8 cellular contexts compared by ENCODE assay signal in genomic region chr15:62068071-62068786, GRCh38. TPM values are rescaled to one million over a fixed set of nuclear protein-coding genes. Genes with fewer than 3 reads are reported as not detected.
A peak's percentile ranks its signal among the peaks of the same experiment; 100 is the strongest.
DNase-seq lines count a peak whose midpoint lies in the region; ATAC-seq and TF ChIP-seq lines count a peak whose summit lies in the region.

No MANE protein-coding gene starts in this region.

- peak; percentile 28 for DNase-seq in A673 (ENCODE audit: low spot score)
- peak; percentile 51 for DNase-seq in activated naive CD8-positive, alpha-beta T cell treated with anti-CD3 and anti-CD28 coated beads, Interleukin-2, amount 10 ng/mL, durations not matched to agents 7 days and 5 days
- peak; percentile 17 for DNase-seq in hepatic stellate cell (ENCODE audit: low spot score)
- peak; percentile 63 for DNase-seq in retina
- DNase-seq in MV-4-11 (lab: John Stamatoyannopoulos, UW) = no peak

- H3K9ac ChIP-seq in OCI-LY1 (ENCODE audit: low read length) = no peak overlapping the region; the same call in 1 of the 2 replicates

- H3K9me2 ChIP-seq in OCI-LY1 (ENCODE audit: low read depth, low read length) = no peaks in the 10 kb centered on the region

- peak; percentile 43 for ATAC-seq in GM18498 (IDR thresholded peaks at IDR 0.05; ENCODE audit: unreplicated experiment)
- peak; percentile 30 for ATAC-seq in activated naive CD8-positive, alpha-beta T cell treated with anti-CD3 and anti-CD28 coated beads, Interleukin-2, amount 10 ng/mL, durations not matched to agents 7 days and 5 days (ENCODE audit: low read depth)
- ATAC-seq in HG03469 (IDR thresholded peaks at IDR 0.05; ENCODE audit: unreplicated experiment) = no peak

- H3K27me3 ChIP-seq in A673 (replicated peaks; ENCODE audit: insufficient read depth, low read depth, low read length, poor library complexity) = peaks cover 5% of the 10 kb centered on the region
- no peaks in the 10 kb centered on the region for H3K27me3 ChIP-seq in OCI-LY1 (ENCODE audit: insufficient read depth, low read length)

- POLR2A ChIA-PET in A673 (lab: Charles Lee; ENCODE audit: low non-redundant PET) = no interaction called here
- POLR2A ChIA-PET in activated naive CD8-positive, alpha-beta T cell treated with anti-CD3 and anti-CD28 coated beads, Interleukin-2, amount 10 ng/mL, durations not matched to agents 7 days and 5 days (lab: Charles Lee) = no interaction called here

- intact Hi-C loops in A673 (cut with micrococcal nuclease; ENCODE audit: unreplicated experiment) = loop anchor here (5.0 to 10.0 kb wide), 2 partner anchors 184 to 237 kb away; no protein-coding TSS in a partner anchor

- no peak overlapping the region for H2AFZ ChIP-seq in OCI-LY1 (ENCODE audit: low read length)

- peaks cover 15% of the 10 kb centered on the region for H3K4me1 Mint-ChIP-seq in activated naive CD8-positive, alpha-beta T cell treated with anti-CD3 and anti-CD28 coated beads, Interleukin-2, amount 10 ng/mL, durations not matched to agents 7 days and 5 days

- H3K27ac Mint-ChIP-seq in activated naive CD8-positive, alpha-beta T cell treated with anti-CD3 and anti-CD28 coated beads, Interleukin-2, amount 10 ng/mL, durations not matched to agents 7 days and 5 days = no peak overlapping the region

- H3K36me3 ChIP-seq in A673 (ENCODE audit: insufficient read depth, low read length, poor library complexity, severe bottlenecking) (no peaks in the 10 kb centered on the region), OCI-LY1 (ENCODE audit: insufficient read depth, low read length) (no peaks in the 10 kb centered on the region)

- no peaks in the 10 kb centered on the region for H3F3A ChIP-seq in OCI-LY1 (ENCODE audit: insufficient read depth, low read length)

- no peaks in the 10 kb centered on the region for H3K9me3 Mint-ChIP-seq in activated naive CD8-positive, alpha-beta T cell treated with anti-CD3 and anti-CD28 coated beads, Interleukin-2, amount 10 ng/mL, durations not matched to agents 7 days and 5 days

- H3K4me2 ChIP-seq in OCI-LY1 (ENCODE audit: low read length) = peak overlapping the region; percentile 57

- H3K9me3 ChIP-seq in A673 (ENCODE audit: low read depth, low read length, poor library complexity, severe bottlenecking) (no peaks in the 10 kb centered on the region), OCI-LY1 (ENCODE audit: low read length) (no peaks in the 10 kb centered on the region)

- H3K4me3 ChIP-seq in A673 (ENCODE audit: low read depth, low read length, poor library complexity, severe bottlenecking) (peak overlapping the region; percentile 52), OCI-LY1 (ENCODE audit: low read depth, low read length, poor library complexity, severe bottlenecking) (peak overlapping the region; percentile 57)

- no peaks in the 10 kb centered on the region for H3K36me3 Mint-ChIP-seq in activated naive CD8-positive, alpha-beta T cell treated with anti-CD3 and anti-CD28 coated beads, Interleukin-2, amount 10 ng/mL, durations not matched to agents 7 days and 5 days

- no TSS peak for BruUV-seq in A673 (replicated peaks; lab: Mats Ljungman, UMichigan)

- peaks cover 58% of the 10 kb centered on the region for H3K27me3 Mint-ChIP-seq in activated naive CD8-positive, alpha-beta T cell treated with anti-CD3 and anti-CD28 coated beads, Interleukin-2, amount 10 ng/mL, durations not matched to agents 7 days and 5 days

- no peaks in the 10 kb centered on the region for H4K20me1 ChIP-seq in OCI-LY1 (ENCODE audit: insufficient read depth, low read length)

- H3K27ac ChIP-seq in A673 (ENCODE audit: low read depth, low read length, poor library complexity, severe bottlenecking) (no peak overlapping the region), OCI-LY1 (ENCODE audit: low read depth, low read length, poor library complexity, severe bottlenecking) (no peak overlapping the region)

- H3K79me2 ChIP-seq in OCI-LY1 (ENCODE audit: insufficient read depth, low read length) = no peaks in the 10 kb centered on the region

- H3K4me1 ChIP-seq in A673 (ENCODE audit: insufficient read depth, low read length, poor library complexity, severe bottlenecking) = peaks cover 13% of the 10 kb centered on the region
- H3K4me1 ChIP-seq in OCI-LY1 (ENCODE audit: insufficient read depth, low read length, severe bottlenecking) = peaks cover 23% of the 10 kb centered on the region

- 0 out of 2 replicates have a peak, but pooled peaks have one; percentile 5 for TF ChIP-seq CTCF in A673 (conservative IDR thresholded peaks at IDR 0.05; ENCODE audit: low read depth, low read length)
- no peak for TF ChIP-seq CTCF in OCI-LY1 (IDR thresholded peaks at IDR 0.05; ENCODE audit: low read length)

- H3K4me3 Mint-ChIP-seq in activated naive CD8-positive, alpha-beta T cell treated with anti-CD3 and anti-CD28 coated beads, Interleukin-2, amount 10 ng/mL, durations not matched to agents 7 days and 5 days = peak overlapping the region; percentile 49

- CTCF ChIA-PET in A673 (lab: Charles Lee) = no interaction called here

RNA-seq across cellular contexts. Expression of gene C2CD4A, which starts 1.5 kb away (rescaled TPM):
- total RNA-seq in A673 (2021) = 0.22 and 0.34 TPM in 2 replicates
- total RNA-seq in activated naive CD8-positive, alpha-beta T cell treated with anti-CD3 and anti-CD28 coated beads, Interleukin-2, amount 10 ng/mL, durations not matched to agents 7 days and 5 days = not detected

RNA-seq across cellular contexts. Expression of gene VPS13C, which starts 8.0 kb away (rescaled TPM):
- total RNA-seq in A673 (2021) = 30.7 and 31.0 TPM in 2 replicates
- 100 to 1,000 TPM in 1 of 2 experiments, 10 to 100 TPM in 1; 87.9 to 100 TPM for total RNA-seq in activated naive CD8-positive, alpha-beta T cell treated with anti-CD3 and anti-CD28 coated beads, Interleukin-2, amount 10 ng/mL, durations not matched to agents 7 days and 5 days
